ENCODE assay signal across 16 cellular contexts in genomic region chr20:21149344-21149743, GRCh38. TPM values are rescaled to one million over a fixed set of nuclear protein-coding genes. Genes with fewer than 3 reads are reported as not detected.
DNase-seq lines count a peak whose midpoint lies in the region; ATAC-seq, FAIRE-seq and TF ChIP-seq lines count a peak whose summit lies in the region.
"Had no signal": no experiment of that assay in that cellular context is flagged by ENCODE, and none has a peak within 500 bp of the region (broad histone marks: within the 10 kb centered on the region; RNA-seq: fewer than 3 reads in every experiment).

No MANE protein-coding gene starts in this region.

- TF ChIP-seq EP300 in HepG2 (IDR thresholded peaks at IDR 0.05; ENCODE audit: low read depth in 2 of 2, low read length in 2 of 2) (no peak), HepG2 (CRISPR knock-in tag; IDR thresholded peaks at IDR 0.05; ENCODE audit: borderline replicate concordance) (no peak)

- H4K8ac ChIP-seq in neuronal stem cell (ENCODE audit: low read depth, low read length) = no peak overlapping the region

- peak overlapping the region; percentile 37 for H2AK5ac ChIP-seq in neuronal stem cell (ENCODE audit: low read depth, low read length)

- H2BK15ac ChIP-seq in neuronal stem cell (ENCODE audit: low read length) = no peak overlapping the region

- no peaks in the 10 kb centered on the region for H3K79me2 ChIP-seq in HepG2 (ENCODE audit: insufficient read depth, low read length)

- no peak overlapping the region for H3K18ac ChIP-seq in neuronal stem cell (ENCODE audit: low read length)

- H2AFZ ChIP-seq in HepG2 (ENCODE audit: low read length) (no peak overlapping the region), neuronal stem cell (ENCODE audit: low read length) (no peak overlapping the region)

- H3K4ac ChIP-seq in neuronal stem cell (ENCODE audit: low read length) = no peak overlapping the region

- H3K9ac ChIP-seq in HepG2 (ENCODE audit: insufficient read depth, low read depth, low read length) (no peak overlapping the region), neuronal stem cell (ENCODE audit: low read depth, low read length, poor library complexity) (no peak overlapping the region)
- H3K9ac ChIP-seq: BLaER1 had no signal

- H3K9me3 ChIP-seq in HepG2 (ENCODE audit: low read length) = no peaks in the 10 kb centered on the region
- no peaks in the 10 kb centered on the region for H3K9me3 ChIP-seq in right lobe of liver
- H3K9me3 ChIP-seq in neuronal stem cell (replicated peaks in 1 of 2; ENCODE audit: control insufficient read depth in 2 of 2, insufficient read depth in 1 of 2, low read depth in 1 of 2, low read length in 2 of 2) = no peaks in the 10 kb centered on the region
- H3K9me3 ChIP-seq: BLaER1 had no signal

- H3K23ac ChIP-seq in neuronal stem cell (ENCODE audit: low read depth, low read length, poor library complexity) = no peak overlapping the region

- in situ Hi-C loops in HepG2 (cut with HindIII; ENCODE audit: extremely low pct_ligation_motif_present, low pct_unique_long_range_greater_than_20kb) = no loop called here

- H3K4me3 ChIP-seq in HepG2 (replicated peaks in 1 of 3; ENCODE audit: insufficient read depth in 1 of 3, low read depth in 2 of 3, low read length in 3 of 3) (no peak overlapping the region), right lobe of liver (no peak overlapping the region), neuronal stem cell (ENCODE audit: low read length in 2 of 2) (no peak overlapping the region)
- H3K4me3 ChIP-seq: BLaER1, K562 had no signal

- FAIRE-seq in HepG2 (lab: Jason Lieb, UNC) = no peak
- FAIRE-seq: H54, K562 had no signal

- H3K27me3 ChIP-seq in HepG2 (ENCODE audit: control insufficient read depth in 1 of 2, insufficient read depth in 2 of 2, low read length in 2 of 2) (no peaks in the 10 kb centered on the region), right lobe of liver (no peaks in the 10 kb centered on the region), neuronal stem cell (ENCODE audit: control insufficient read depth in 3 of 3, insufficient read depth in 3 of 3, low read depth in 1 of 3, low read length in 3 of 3) (no peaks in the 10 kb centered on the region)
- H3K27me3 ChIP-seq: BLaER1 had no signal

- no peak for TF ChIP-seq CTCF in HepG2 (CRISPR knock-in tag; IDR thresholded peaks at IDR 0.05)
- TF ChIP-seq CTCF in right lobe of liver (IDR thresholded peaks at IDR 0.05) = no peak

- no peak for TF ChIP-seq RAD21 in HepG2 (CRISPR knock-in tag; IDR thresholded peaks at IDR 0.05)

- H3K4me1 ChIP-seq in HepG2 (ENCODE audit: insufficient read depth, low read length) = no peaks in the 10 kb centered on the region
- H3K4me1 ChIP-seq in right lobe of liver = no peaks in the 10 kb centered on the region
- peaks cover 0 to 3% of the 10 kb centered on the region in 2 donors for H3K4me1 ChIP-seq in neuronal stem cell (ENCODE audit: control insufficient read depth in 2 of 2, insufficient read depth in 1 of 2, low read depth in 1 of 2, low read length in 2 of 2)
- H3K4me1 ChIP-seq: BLaER1 had no signal

- H3K14ac ChIP-seq in neuronal stem cell (ENCODE audit: low read length) = no peak overlapping the region

- H3K36me3 ChIP-seq in HepG2 (replicated peaks in 1 of 2; ENCODE audit: control insufficient read depth in 1 of 2, insufficient read depth in 2 of 2, low read length in 2 of 2) = peaks cover 17 to 60% of the 10 kb centered on the region in 2 experiments
- H3K36me3 ChIP-seq in right lobe of liver = no peaks in the 10 kb centered on the region
- no peaks in the 10 kb centered on the region for H3K36me3 ChIP-seq in neuronal stem cell (replicated peaks in 1 of 2; ENCODE audit: control insufficient read depth in 2 of 2, insufficient read depth in 2 of 2, low read length in 2 of 2)

- DNase-seq in HepG2 (ENCODE audit: low spot score) (no peak), right lobe of liver (no peak), iPS-NIHi7 (ENCODE audit: extremely low spot score) (peak; percentile 16), neuronal stem cell (ENCODE audit: low spot score) (no peak), HK-2 (ENCODE audit: unreplicated experiment) (no peak), NCI-H1105 (lab: John Stamatoyannopoulos, UW) (no peak)
- DNase-seq: CD4-positive, CD25-positive, alpha-beta regulatory T cell; DMS53; GF-D8 had no signal

- no peaks in the 10 kb centered on the region for H3K79me1 ChIP-seq in neuronal stem cell (ENCODE audit: low read depth, low read length)

- no TSS peak for BruUV-seq in HepG2 (replicated peaks; lab: Mats Ljungman, UMichigan)

- CTCF ChIA-PET in HepG2 (lab: Yijun Ruan, JAX; ENCODE audit: low intra/inter-chr PET ratio, low total read pairs) = no interaction called here

- no peak overlapping the region for H3K27ac ChIP-seq in HepG2 (ENCODE audit: extremely low read length, insufficient read depth, low read length)
- no peak overlapping the region for H3K27ac ChIP-seq in right lobe of liver
- no peak overlapping the region for H3K27ac ChIP-seq in neuronal stem cell (replicated peaks; ENCODE audit: low read length)
- H3K27ac ChIP-seq: 22Rv1, BLaER1, HL-60 had no signal

- H4K91ac ChIP-seq in neuronal stem cell (ENCODE audit: low read depth, low read length, poor library complexity) = no peak overlapping the region

- POLR2A ChIA-PET in HepG2 (lab: Yijun Ruan, JAX) = no interaction called here

- no peak overlapping the region for H3K4me2 ChIP-seq in HepG2 (ENCODE audit: low read depth, low read length)
- no peak overlapping the region for H3K4me2 ChIP-seq in neuronal stem cell (ENCODE audit: insufficient read depth, low read length, poor library complexity, severe bottlenecking)
- H3K4me2 ChIP-seq: BLaER1 had no signal

- H2BK12ac ChIP-seq in neuronal stem cell (ENCODE audit: low read length) = no peak overlapping the region

- no peak overlapping the region for H2BK120ac ChIP-seq in neuronal stem cell (ENCODE audit: low read depth, low read length)

- no peak overlapping the region for H2BK5ac ChIP-seq in neuronal stem cell (ENCODE audit: low read length)

- no peaks in the 10 kb centered on the region for H4K20me1 ChIP-seq in HepG2 (ENCODE audit: insufficient read depth, low read length)
- H4K20me1 ChIP-seq: BLaER1 had no signal

- no peak for TF ChIP-seq POLR2A in HepG2 (IDR thresholded peaks at IDR 0.05; ENCODE audit: insufficient read depth in 1 of 2, low read depth in 2 of 2, low read length in 2 of 2)
- TF ChIP-seq POLR2A in right lobe of liver (IDR thresholded peaks at IDR 0.05) = no peak

- intact Hi-C loops in HepG2 (cut with micrococcal nuclease; ENCODE audit: unreplicated experiment) (no loop called here), right lobe of liver (cut with DNase I) (no loop called here)

- 98% methylated on average over 9 of the region's 9 CpGs for WGBS in HepG2 (ENCODE audit: low lambda C conversion rate)
- WGBS in right lobe of liver (ENCODE audit: insufficient coverage, low coverage, low lambda C conversion rate, missing lambda C conversion rate) = 82% methylated on average over 3 of the region's 9 CpGs
- no CpG with 5 or more reads among the region's 9 CpGs for WGBS in neuronal stem cell (ENCODE audit: extremely low coverage in 2 of 2, insufficient read length in 2 of 2, insufficient replicate concordance in 1 of 2), 2 donors

- ATAC-seq in HepG2 = peak; percentile 57
- ATAC-seq in right lobe of liver = no peak
- ATAC-seq in GM18520 (IDR thresholded peaks at IDR 0.05; ENCODE audit: unreplicated experiment) = no peak
- ATAC-seq: K562 had no signal

RNA-seq across cellular contexts. Expression of gene KIZ, which starts 23.5 kb away (rescaled TPM):
- 46.3 and 55.6 TPM in 2 replicates for total RNA-seq in HepG2 (2016; rRNA removed; fragmentation: Illumina TruSeq; extraction: Trizol)
- total RNA-seq in HepG2 (2016; cell fraction: cytosol; rRNA removed; fragmentation: Illumina TruSeq; extraction: Trizol; ENCODE audit: low read depth) = 20.4 and 20.5 TPM in 2 replicates
- total RNA-seq in HepG2 (2016; cell fraction: insoluble cytoplasmic fraction; rRNA removed; fragmentation: Illumina TruSeq; extraction: Trizol) = 48.0 and 57.7 TPM in 2 replicates
- total RNA-seq in HepG2 (2016; cell fraction: membrane; rRNA removed; fragmentation: Illumina TruSeq; extraction: Trizol) = 22.8 and 24.5 TPM in 2 replicates
- 64.1 and 65.7 TPM in 2 replicates for total RNA-seq in HepG2 (2016; cell fraction: nucleus; rRNA removed; fragmentation: Illumina TruSeq; extraction: Trizol)
- 77.9 and 114 TPM in 2 replicates for polyA plus RNA-seq in HepG2 (2011; rRNA removed)
- polyA plus RNA-seq in HepG2 (2011; cell fraction: cytosol; rRNA removed) = 33.9 and 39.9 TPM in 2 replicates
- polyA plus RNA-seq in HepG2 (2011; cell fraction: nucleus; rRNA removed) = 223 and 433 TPM in 2 replicates
- polyA plus RNA-seq in HepG2 (2012) = 40.7 and 57.0 TPM in 2 replicates
- 9.0 and 10.7 TPM in 2 replicates for polyA plus RNA-seq in HepG2 (2016; cell fraction: cytosol; fragmentation: Illumina TruSeq; extraction: Trizol; ENCODE audit: low read depth)
- polyA plus RNA-seq in HepG2 (2016; cell fraction: insoluble cytoplasmic fraction; fragmentation: Illumina TruSeq; extraction: Trizol; ENCODE audit: low read depth) = 48.1 and 51.2 TPM in 2 replicates
- polyA plus RNA-seq in HepG2 (2016; cell fraction: membrane; fragmentation: Illumina TruSeq; extraction: Trizol; ENCODE audit: low read depth) = 13.9 and 15.1 TPM in 2 replicates
- 69.5 and 81.6 TPM in 2 replicates for polyA plus RNA-seq in HepG2 (2016; cell fraction: nucleus; fragmentation: Illumina TruSeq; extraction: Trizol; ENCODE audit: insufficient read depth, low read depth)
- 4.7 and 26.3 TPM in 2 replicates for polyA minus RNA-seq in HepG2 (2011; rRNA and poly(A)+ RNA removed; ENCODE audit: low replicate concordance)
- polyA minus RNA-seq in HepG2 (2011; cell fraction: cytosol; rRNA and poly(A)+ RNA removed) = 28.5 and 33.0 TPM in 2 replicates
- 210 and 232 TPM in 2 replicates for polyA minus RNA-seq in HepG2 (2011; cell fraction: nucleus; rRNA and poly(A)+ RNA removed)
- total RNA-seq in right lobe of liver = 10 to 100 TPM in 1 of 6 experiments, 1 to 10 TPM in 5; 5.1 to 11.5 (median 7.4) TPM
- polyA plus RNA-seq in neuronal stem cell (2013, experiment 1 of 2) = 15.6 TPM
- polyA plus RNA-seq in neuronal stem cell (2013, experiment 2 of 2) = 17.1 TPM

RNA-seq across cellular contexts. Expression of gene LINC00237, which starts 43.2 kb away (rescaled TPM):
- total RNA-seq in HepG2 (2016; rRNA removed; fragmentation: Illumina TruSeq; extraction: Trizol) (not detected in 2 replicates), right lobe of liver (not detected)
- not detected in 2 replicates for total RNA-seq in HepG2 (2016; cell fraction: cytosol; rRNA removed; fragmentation: Illumina TruSeq; extraction: Trizol; ENCODE audit: low read depth)
- total RNA-seq in HepG2 (2016; cell fraction: insoluble cytoplasmic fraction; rRNA removed; fragmentation: Illumina TruSeq; extraction: Trizol) = not detected in 2 replicates
- not detected in 2 replicates for total RNA-seq in HepG2 (2016; cell fraction: membrane; rRNA removed; fragmentation: Illumina TruSeq; extraction: Trizol)
- total RNA-seq in HepG2 (2016; cell fraction: nucleus; rRNA removed; fragmentation: Illumina TruSeq; extraction: Trizol) = not detected in 2 replicates
- polyA plus RNA-seq in HepG2 (2011; rRNA removed) = not detected in 2 replicates
- polyA plus RNA-seq in HepG2 (2011; cell fraction: cytosol; rRNA removed) = not detected in 2 replicates
- polyA plus RNA-seq in HepG2 (2011; cell fraction: nucleus; rRNA removed) = not detected in 2 replicates
- not detected in 2 replicates for polyA plus RNA-seq in HepG2 (2012)
- not detected in 2 replicates for polyA plus RNA-seq in HepG2 (2016; cell fraction: cytosol; fragmentation: Illumina TruSeq; extraction: Trizol; ENCODE audit: low read depth)
- polyA plus RNA-seq in HepG2 (2016; cell fraction: insoluble cytoplasmic fraction; fragmentation: Illumina TruSeq; extraction: Trizol; ENCODE audit: low read depth) = not detected in 2 replicates
- polyA plus RNA-seq in HepG2 (2016; cell fraction: membrane; fragmentation: Illumina TruSeq; extraction: Trizol; ENCODE audit: low read depth) = not detected in 2 replicates
- polyA plus RNA-seq in HepG2 (2016; cell fraction: nucleus; fragmentation: Illumina TruSeq; extraction: Trizol; ENCODE audit: insufficient read depth, low read depth) = not detected in 2 replicates
- not detected in 2 replicates for polyA minus RNA-seq in HepG2 (2011; rRNA and poly(A)+ RNA removed; ENCODE audit: low replicate concordance)
- polyA minus RNA-seq in HepG2 (2011; cell fraction: cytosol; rRNA and poly(A)+ RNA removed) = not detected in 2 replicates
- not detected in 2 replicates for polyA minus RNA-seq in HepG2 (2011; cell fraction: nucleus; rRNA and poly(A)+ RNA removed)
- not detected for polyA plus RNA-seq in neuronal stem cell (2013, experiment 1 of 2)
- not detected for polyA plus RNA-seq in neuronal stem cell (2013, experiment 2 of 2)
- total RNA-seq: A673; CD4-positive, CD25-positive, alpha-beta regulatory T cell; K562 had no signal
- polyA plus RNA-seq: K562 had no signal
